In the genomic region with DNA sequence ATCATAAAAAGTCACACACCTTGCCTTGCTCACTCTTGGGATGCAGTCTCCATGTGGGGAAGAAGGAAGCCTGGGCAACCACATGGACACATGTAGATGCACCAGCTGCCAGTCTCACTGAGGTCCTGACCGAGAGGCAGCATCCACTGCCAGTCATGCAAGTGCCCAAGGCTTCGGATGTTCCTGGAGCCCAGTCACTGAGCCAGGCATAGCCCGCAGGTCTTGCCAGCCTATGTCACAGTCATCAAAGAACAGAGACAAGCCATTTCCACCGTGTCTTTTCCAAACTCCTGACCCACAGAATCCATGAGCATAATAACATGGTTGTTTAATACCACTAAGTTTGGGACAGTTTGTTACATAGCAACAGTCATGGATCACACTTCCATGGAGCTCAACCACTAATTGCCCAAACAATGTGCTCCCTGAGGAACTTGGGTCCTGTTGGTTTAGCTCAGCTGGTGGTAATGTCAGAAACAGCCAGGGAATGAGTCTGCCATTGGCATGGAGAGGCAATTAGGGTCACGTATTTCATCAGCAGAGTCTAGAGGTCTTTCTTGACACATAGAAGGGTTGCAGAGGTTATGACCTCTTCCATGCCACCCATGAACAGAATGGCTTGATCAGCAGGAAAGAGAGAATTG, we compare ENCODE assay signal across 15 cellular contexts. TPM values are rescaled to one million over a fixed set of nuclear protein-coding genes. Genes with fewer than 3 reads are reported as not detected.
DNase-seq lines count a peak whose midpoint lies in the region; ATAC-seq, FAIRE-seq and TF ChIP-seq lines count a peak whose summit lies in the region.
"Had no signal": no experiment of that assay in that cellular context is flagged by ENCODE, and none has a peak within 500 bp of the region (broad histone marks: within the 10 kb centered on the region; RNA-seq: fewer than 3 reads in every experiment).

No MANE protein-coding gene starts in this region.

- H3K9ac ChIP-seq in colonic mucosa (ENCODE audit: low read depth in 2 of 2, low read length in 2 of 2) (no peak overlapping the region), HepG2 (ENCODE audit: insufficient read depth, low read depth, low read length) (no peak overlapping the region)

- intact Hi-C loops in colonic mucosa (cut with DNase I) (no loop called here), HepG2 (cut with micrococcal nuclease; ENCODE audit: unreplicated experiment) (loop anchor here (10.0 kb wide), 1 partner anchor 181 kb away; no protein-coding TSS in a partner anchor), stomach (cut with DNase I; ENCODE audit: low total_unique reads) (no loop called here)

- H3K4me2 ChIP-seq in HepG2 (ENCODE audit: low read depth, low read length): no peak overlapping the region

- H3K27me3 ChIP-seq in colonic mucosa (no peaks in the 10 kb centered on the region), HepG2 (ENCODE audit: control insufficient read depth in 1 of 2, insufficient read depth in 2 of 2, low read length in 2 of 2) (no peaks in the 10 kb centered on the region), stomach (no peaks in the 10 kb centered on the region)

- TF ChIP-seq POLR2A in HepG2 (IDR thresholded peaks at IDR 0.05; ENCODE audit: insufficient read depth in 1 of 2, low read depth in 2 of 2, low read length in 2 of 2) (no peak), stomach (IDR thresholded peaks at IDR 0.05) (no peak), GM12892 (IDR thresholded peaks at IDR 0.05; ENCODE audit: low read depth, low read length) (no peak)

- no peak for DNase-seq in colonic mucosa
- no peak for DNase-seq in HepG2 (ENCODE audit: low spot score)
- DNase-seq in stomach: no peak
- no peak for DNase-seq in germinal center (ENCODE audit: low spot score)
- no peak for DNase-seq in NCI-H2227 (lab: John Stamatoyannopoulos, UW; ENCODE audit: unreplicated experiment)
- DNase-seq in GM12892 (ENCODE audit: insufficient read length): no peak
- DNase-seq: activated gamma-delta T cell; effector memory CD4-positive, alpha-beta T cell; kidney glomerular epithelial cell; NCI-H2171; stimulated activated naive CD8-positive, alpha-beta T cell treated with anti-CD3 and anti-CD28 coated beads, Interleukin-15, amount 100 ng/mL, for 72 hours had no signal

- in situ Hi-C loops in HepG2 (cut with HindIII; ENCODE audit: extremely low pct_ligation_motif_present, low pct_unique_long_range_greater_than_20kb): no loop called here

- TF ChIP-seq CTCF in HEK293 (tag by site-specific recombination; IDR thresholded peaks at IDR 0.05): no peak
- TF ChIP-seq CTCF in colonic mucosa (IDR thresholded peaks at IDR 0.05): no peak
- TF ChIP-seq CTCF in HepG2 (CRISPR knock-in tag; IDR thresholded peaks at IDR 0.05): no peak
- TF ChIP-seq CTCF in stomach (IDR thresholded peaks at IDR 0.05): no peak

- peaks cover 69% of the 10 kb centered on the region for H3K79me2 ChIP-seq in HepG2 (ENCODE audit: insufficient read depth, low read length)

- no peak overlapping the region for H3K27ac ChIP-seq in HEK293 (ENCODE audit: extremely low read depth, low read depth, low read length)
- peak overlapping the region; percentile 18 for H3K27ac ChIP-seq in colonic mucosa
- H3K27ac ChIP-seq in HepG2 (ENCODE audit: extremely low read length, insufficient read depth, low read length): peak overlapping the region; percentile 1
- peak overlapping the region in 3 of 5 donors; percentile 6 to 72 (median 7) for H3K27ac ChIP-seq in stomach

- CTCF ChIA-PET in HEK293 (lab: Yijun Ruan, JAX): no interaction called here
- CTCF ChIA-PET in HepG2 (lab: Yijun Ruan, JAX; ENCODE audit: low intra/inter-chr PET ratio, low total read pairs): no interaction called here

- H2AFZ ChIP-seq in HepG2 (ENCODE audit: low read length): no peak overlapping the region

- 100% methylated on average over 1 of the region's 5 CpGs for WGBS in HepG2 (ENCODE audit: low lambda C conversion rate)
- 93 to 96% (median 94%) methylated on average over 5 of the region's 5 CpGs for WGBS in stomach, 5 donors

- TF ChIP-seq RAD21 in HepG2 (CRISPR knock-in tag; IDR thresholded peaks at IDR 0.05): no peak

- H4K20me1 ChIP-seq in HepG2 (ENCODE audit: insufficient read depth, low read length): no peaks in the 10 kb centered on the region

- FAIRE-seq in HepG2 (lab: Jason Lieb, UNC) (no peak), GM12892 (lab: Jason Lieb, UNC) (no peak)

- POLR2A ChIA-PET in HEK293 (lab: Yijun Ruan, JAX): no interaction called here
- POLR2A ChIA-PET in HepG2 (lab: Yijun Ruan, JAX): interaction anchor here (2.1 kb wide), 1 partner anchor 21 kb away, joined by 5 read pairs; a partner anchor contains a TSS

- TF ChIP-seq EP300 in HepG2 (IDR thresholded peaks at IDR 0.05; ENCODE audit: low read depth in 2 of 2, low read length in 2 of 2): no peak
- no peak for TF ChIP-seq EP300 in HepG2 (CRISPR knock-in tag; IDR thresholded peaks at IDR 0.05; ENCODE audit: borderline replicate concordance)
- no peak for TF ChIP-seq EP300 in stomach (IDR thresholded peaks at IDR 0.05)

- H3K4me1 ChIP-seq in HEK293 (ENCODE audit: control insufficient read depth, insufficient read depth, low read length) (no peaks in the 10 kb centered on the region; the same call in 1 of the 2 replicates), colonic mucosa (no peaks in the 10 kb centered on the region), HepG2 (ENCODE audit: insufficient read depth, low read length) (peaks cover 92% of the 10 kb centered on the region), stomach (peaks cover 39 to 96% (median 74%) of the 10 kb centered on the region in 4 donors)

- BruUV-seq in HepG2 (replicated peaks; lab: Mats Ljungman, UMichigan): no TSS peak

- no peak overlapping the region for H3K4me3 ChIP-seq in HEK293 (ENCODE audit: low read depth, low read length)
- H3K4me3 ChIP-seq in colonic mucosa: no peak overlapping the region
- H3K4me3 ChIP-seq in HepG2 (replicated peaks in 1 of 3; ENCODE audit: insufficient read depth in 1 of 3, low read depth in 2 of 3, low read length in 3 of 3): no peak overlapping the region
- no peak overlapping the region for H3K4me3 ChIP-seq in stomach
- H3K4me3 ChIP-seq: skin epidermis had no signal

- no peak for ATAC-seq in HepG2
- no peak for ATAC-seq in HG02571 (IDR thresholded peaks at IDR 0.05; ENCODE audit: unreplicated experiment)
- ATAC-seq: SK-N-SH treated with all-trans-retinoic acid at 6 μM for 48 hours; stimulated activated naive CD8-positive, alpha-beta T cell treated with anti-CD3 and anti-CD28 coated beads, Interleukin-15, amount 100 ng/mL, for 72 hours had no signal

- H3K36me3 ChIP-seq in HEK293 (ENCODE audit: control insufficient read depth in 2 of 2, insufficient read depth in 1 of 2, low read length in 2 of 2) (no peaks in the 10 kb centered on the region), colonic mucosa (no peaks in the 10 kb centered on the region), HepG2 (replicated peaks in 1 of 2; ENCODE audit: control insufficient read depth in 1 of 2, insufficient read depth in 2 of 2, low read length in 2 of 2) (peaks cover 3 to 29% of the 10 kb centered on the region in 2 experiments; a peak in 4 of 5 replicates), stomach (no peaks in the 10 kb centered on the region)

- H3K9me3 ChIP-seq in HEK293 (ENCODE audit: control insufficient read depth, insufficient read depth, low read depth, low read length) (no peaks in the 10 kb centered on the region), colonic mucosa (no peaks in the 10 kb centered on the region), HepG2 (ENCODE audit: low read length) (no peaks in the 10 kb centered on the region), stomach (no peaks in the 10 kb centered on the region)

TF ChIP-seq in HEK293, 187 proteins besides CTCF, POLR2A, EP300 and RAD21 (continues in another document):
- no peak for TF ChIP-seq OSR2 (tag by site-specific recombination; IDR thresholded peaks at IDR 0.05)

TF ChIP-seq in HepG2, 621 proteins besides CTCF, POLR2A, EP300 and RAD21 (continues in another document):
- TF ChIP-seq MYC (CRISPR knock-in tag; IDR thresholded peaks at IDR 0.05; ENCODE audit: borderline replicate concordance): 0 out of 2 replicates have a peak, but pooled peaks have one; percentile 20
- peak; percentile 3 for TF ChIP-seq RBM22 (optimal IDR thresholded peaks at IDR 0.05; ENCODE audit: low read length)

RNA-seq across cellular contexts. Expression of a gene that starts 21.5 kb away (rescaled TPM):
- total RNA-seq in colonic mucosa (10 to 100 TPM; 21.3 to 30.2 TPM), HepG2 (2016; rRNA removed; fragmentation: Illumina TruSeq; extraction: Trizol) (13.8 and 14.3 TPM in 2 replicates), stomach (100 to 1,000 TPM in 1 of 5 donors, 10 to 100 TPM in 4; 41.3 to 158 (median 54.3) TPM)
- 5.1 and 5.3 TPM in 2 replicates for total RNA-seq in HepG2 (2016; cell fraction: cytosol; rRNA removed; fragmentation: Illumina TruSeq; extraction: Trizol; ENCODE audit: low read depth)
- 13.0 and 13.3 TPM in 2 replicates for total RNA-seq in HepG2 (2016; cell fraction: insoluble cytoplasmic fraction; rRNA removed; fragmentation: Illumina TruSeq; extraction: Trizol)
- 9.4 and 10.5 TPM in 2 replicates for total RNA-seq in HepG2 (2016; cell fraction: membrane; rRNA removed; fragmentation: Illumina TruSeq; extraction: Trizol)
- 53.4 and 58.4 TPM in 2 replicates for total RNA-seq in HepG2 (2016; cell fraction: nucleus; rRNA removed; fragmentation: Illumina TruSeq; extraction: Trizol)
- polyA plus RNA-seq in HepG2 (2011; rRNA removed) (10.4 and 12.8 TPM in 2 replicates), stomach (1 to 10 TPM; 4.4 to 9.2 (median 6.7) TPM)
- 5.8 and 6.4 TPM in 2 replicates for polyA plus RNA-seq in HepG2 (2011; cell fraction: cytosol; rRNA removed)
- 15.9 and 29.1 TPM in 2 replicates for polyA plus RNA-seq in HepG2 (2011; cell fraction: nucleus; rRNA removed)
- 11.9 and 13.6 TPM in 2 replicates for polyA plus RNA-seq in HepG2 (2012)
- 2.0 and 2.1 TPM in 2 replicates for polyA plus RNA-seq in HepG2 (2016; cell fraction: cytosol; fragmentation: Illumina TruSeq; extraction: Trizol; ENCODE audit: low read depth)
- polyA plus RNA-seq in HepG2 (2016; cell fraction: insoluble cytoplasmic fraction; fragmentation: Illumina TruSeq; extraction: Trizol; ENCODE audit: low read depth): 8.6 and 9.2 TPM in 2 replicates
- 2.3 and 3.4 TPM in 2 replicates for polyA plus RNA-seq in HepG2 (2016; cell fraction: membrane; fragmentation: Illumina TruSeq; extraction: Trizol; ENCODE audit: low read depth)
- 14.9 and 15.9 TPM in 2 replicates for polyA plus RNA-seq in HepG2 (2016; cell fraction: nucleus; fragmentation: Illumina TruSeq; extraction: Trizol; ENCODE audit: insufficient read depth, low read depth)
- 7.2 and 67.0 TPM in 2 replicates for polyA minus RNA-seq in HepG2 (2011; rRNA and poly(A)+ RNA removed; ENCODE audit: low replicate concordance)
- 9.8 and 14.1 TPM in 2 replicates for polyA minus RNA-seq in HepG2 (2011; cell fraction: cytosol; rRNA and poly(A)+ RNA removed)
- polyA minus RNA-seq in HepG2 (2011; cell fraction: nucleus; rRNA and poly(A)+ RNA removed): 147 and 165 TPM in 2 replicates
- polyA plus RNA-seq in GM12892 (2012; ENCODE audit: missing spikeins): 3.4 TPM
